In genomic region chr2:171703574-171704347, GRCh38 we compare ENCODE assay signal across 8 cellular contexts. TPM values are rescaled to one million over a fixed set of nuclear protein-coding genes. Genes with fewer than 3 reads are reported as not detected.
DNase-seq lines count a peak whose midpoint lies in the region; TF ChIP-seq lines count a peak whose summit lies in the region.

No MANE protein-coding gene starts in this region.

- TF ChIP-seq CTCF in VCaP (conservative IDR thresholded peaks at IDR 0.05) (peak; percentile 65), uterus (IDR thresholded peaks at IDR 0.05) (peak in 3 of 4 experiments; percentile 12 to 38 (median 22)), vagina (IDR thresholded peaks at IDR 0.05) (peak in 1 of 3 experiments; percentile 12)

- H3K4me1 ChIP-seq in uterus: peaks cover 0 to 7% of the 10 kb centered on the region in 2 donors
- H3K4me1 ChIP-seq in vagina: peaks cover 27% of the 10 kb centered on the region

- DNase-seq in NCI-H2081 (lab: John Stamatoyannopoulos, UW) (peak; percentile 32 to 46), NCI-H2081 treated with DMSO at 0.1 percent for 48 hours (lab: John Stamatoyannopoulos, UW) (no peak), LHCN-M2 (ENCODE audit: low read depth) (peak; percentile 40), inferior parietal cortex (ENCODE audit: extremely low spot score) (peak; percentile 57), uterus (no peak), GM19238 (ENCODE audit: insufficient read length, low spot score) (no peak), vagina (ENCODE audit: extremely low spot score in 2 of 2) (no peak)

- peak overlapping the region; percentile 35 for H3K27ac ChIP-seq in VCaP
- no peak overlapping the region for H3K27ac ChIP-seq in uterus
- H3K27ac ChIP-seq in vagina: no peak overlapping the region

- no peaks in the 10 kb centered on the region for H3K27me3 ChIP-seq in uterus
- H3K27me3 ChIP-seq in vagina: no peaks in the 10 kb centered on the region

- H3K36me3 ChIP-seq in uterus: no peaks in the 10 kb centered on the region
- peaks cover 0 to 13% of the 10 kb centered on the region in 2 donors for H3K36me3 ChIP-seq in vagina

- H3K4me3 ChIP-seq in uterus (no peak overlapping the region), vagina (no peak overlapping the region)

- intact Hi-C loops in uterus (cut with DNase I; ENCODE audit: low total_unique reads): no loop called here
- intact Hi-C loops in vagina (cut with DNase I): loop anchor here (10.0 kb wide), 1 partner anchor 401 kb away; the partner anchor contains the start of gene DLX2

- no peak for TF ChIP-seq POLR2A in uterus (IDR thresholded peaks at IDR 0.05)
- TF ChIP-seq POLR2A in vagina (IDR thresholded peaks at IDR 0.05): no peak

- H3K9me3 ChIP-seq in uterus (no peaks in the 10 kb centered on the region), vagina (no peaks in the 10 kb centered on the region)

RNA-seq across cellular contexts. Expression of gene DYNC1I2, which starts 16.5 kb away (rescaled TPM):
- 178 and 196 TPM in 2 replicates for total RNA-seq in LHCN-M2 (2014; rRNA removed)
- 118 TPM for polyA plus RNA-seq in LHCN-M2 (2012)
- total RNA-seq in uterus: 100 to 1,000 TPM in 3 of 4 donors, 10 to 100 TPM in 1; 54.6 to 165 (median 105) TPM
- 92.1 TPM for total RNA-seq in vagina

Comparison
In these comparisons a context has a peak if more than half of its experiments do, and no peak if none do; other contexts are left out.
1. DNase-seq: peak in NCI-H2081 (2 of 2), LHCN-M2 (single experiment) and inferior parietal cortex (single experiment); none in NCI-H2081 treated with DMSO at 0.1 percent for 48 hours (single experiment), uterus (0 of 2), GM19238 (single experiment) and vagina (0 of 2).